22 cellular contexts compared by ENCODE assay signal in genomic region chr7:1809070-1809469, GRCh38.
"Had no signal": no experiment of that assay in that cellular context is flagged by ENCODE, and none has a peak within 500 bp of the region (broad histone marks: within the 10 kb centered on the region; RNA-seq: fewer than 3 reads in every experiment).

No MANE protein-coding gene starts in this region.

- ATAC-seq: activated T-cell treated with anti-CD3 and anti-CD28 coated beads, Interleukin-2, amount 50 U/mL, for 4 hours had no signal

- H3K4me1 ChIP-seq: Peyer's patch had no signal

- H3K27me3 ChIP-seq: MG63, Peyer's patch, SJCRH30 had no signal

- H3K27ac ChIP-seq: Peyer's patch, RWPE1, SJCRH30, VCaP had no signal

- H3K9me3 Mint-ChIP-seq: activated CD4-positive, alpha-beta memory T cell treated with anti-CD3 and anti-CD28 coated beads, Interleukin-2, amount 10 ng/mL, durations not matched to agents 7 days and 5 days; activated CD4-positive, alpha-beta T cell treated with anti-CD3 and anti-CD28 coated beads, Interleukin-2, amount 10 ng/mL, durations not matched to agents 7 days and 5 days; activated naive CD8-positive, alpha-beta T cell treated with anti-CD3 and anti-CD28 coated beads for 36 hours; activated T-cell treated with anti-CD3 and anti-CD28 coated beads, Interleukin-2, amount 50 U/mL, for 4 hours had no signal

- H3K27me3 Mint-ChIP-seq: activated CD4-positive, alpha-beta T cell treated with anti-CD3 and anti-CD28 coated beads, Interleukin-2, amount 10 ng/mL, durations not matched to agents 7 days and 5 days; activated naive CD8-positive, alpha-beta T cell treated with anti-CD3 and anti-CD28 coated beads for 36 hours had no signal

- H3K9me3 ChIP-seq: MG63, Peyer's patch, SJCRH30, SK-N-SH had no signal

- H3K27ac Mint-ChIP-seq: activated CD4-positive, alpha-beta memory T cell treated with anti-CD3 and anti-CD28 coated beads, Interleukin-2, amount 10 ng/mL, durations not matched to agents 7 days and 5 days; activated CD4-positive, alpha-beta T cell treated with anti-CD3 and anti-CD28 coated beads, Interleukin-2, amount 10 ng/mL, durations not matched to agents 7 days and 5 days; activated naive CD8-positive, alpha-beta T cell treated with anti-CD3 and anti-CD28 coated beads for 36 hours had no signal

- H3K4me1 Mint-ChIP-seq: activated CD4-positive, alpha-beta memory T cell treated with anti-CD3 and anti-CD28 coated beads, Interleukin-2, amount 10 ng/mL, durations not matched to agents 7 days and 5 days; activated CD4-positive, alpha-beta T cell treated with anti-CD3 and anti-CD28 coated beads, Interleukin-2, amount 10 ng/mL, durations not matched to agents 7 days and 5 days; activated naive CD8-positive, alpha-beta T cell treated with anti-CD3 and anti-CD28 coated beads for 36 hours had no signal

- H3K9ac ChIP-seq: SK-N-SH had no signal

- H3K4me3 Mint-ChIP-seq: activated CD4-positive, alpha-beta memory T cell treated with anti-CD3 and anti-CD28 coated beads, Interleukin-2, amount 10 ng/mL, durations not matched to agents 7 days and 5 days; activated CD4-positive, alpha-beta T cell treated with anti-CD3 and anti-CD28 coated beads, Interleukin-2, amount 10 ng/mL, durations not matched to agents 7 days and 5 days; activated naive CD8-positive, alpha-beta T cell treated with anti-CD3 and anti-CD28 coated beads for 36 hours; activated T-cell treated with anti-CD3 and anti-CD28 coated beads, Interleukin-2, amount 50 U/mL, for 4 hours had no signal

- DNase-seq: activated CD4-positive, alpha-beta memory T cell treated with anti-CD3 and anti-CD28 coated beads, Interleukin-2, amount 10 ng/mL, durations not matched to agents 7 days and 5 days; activated CD4-positive, alpha-beta T cell treated with anti-CD3 and anti-CD28 coated beads, Interleukin-2, amount 10 ng/mL, durations not matched to agents 7 days and 5 days; activated CD4-positive, CD25-positive, alpha-beta regulatory T cell; activated naive CD4-positive, alpha-beta T cell treated with Interleukin-2 at 50 U/mL for 16 hours; activated naive CD8-positive, alpha-beta T cell treated with anti-CD3 and anti-CD28 coated beads for 36 hours; activated T-cell treated with anti-CD3 and anti-CD28 coated beads, Interleukin-2, amount 50 U/mL, for 4 hours; MG63; MV-4-11; NCI-H1105; NCI-H1436; NCI-H1694 treated with DMSO at 0.1 percent for 48 hours; NCI-H2029 treated with DMSO at 0.1 percent for 48 hours; NCI-H345; NCI-H510A; NCI-H526 treated with DMSO at 0.1 percent for 48 hours; Peyer's patch; Right ventricle myocardium superior; SJCRH30; SK-N-SH; T-helper 1 cell had no signal

- H3K36me3 ChIP-seq: MG63, Peyer's patch, SJCRH30 had no signal

- H3K4me3 ChIP-seq: MG63, Peyer's patch, SJCRH30 had no signal

- H3K36me3 Mint-ChIP-seq: activated naive CD8-positive, alpha-beta T cell treated with anti-CD3 and anti-CD28 coated beads for 36 hours had no signal
